In the genomic region with DNA sequence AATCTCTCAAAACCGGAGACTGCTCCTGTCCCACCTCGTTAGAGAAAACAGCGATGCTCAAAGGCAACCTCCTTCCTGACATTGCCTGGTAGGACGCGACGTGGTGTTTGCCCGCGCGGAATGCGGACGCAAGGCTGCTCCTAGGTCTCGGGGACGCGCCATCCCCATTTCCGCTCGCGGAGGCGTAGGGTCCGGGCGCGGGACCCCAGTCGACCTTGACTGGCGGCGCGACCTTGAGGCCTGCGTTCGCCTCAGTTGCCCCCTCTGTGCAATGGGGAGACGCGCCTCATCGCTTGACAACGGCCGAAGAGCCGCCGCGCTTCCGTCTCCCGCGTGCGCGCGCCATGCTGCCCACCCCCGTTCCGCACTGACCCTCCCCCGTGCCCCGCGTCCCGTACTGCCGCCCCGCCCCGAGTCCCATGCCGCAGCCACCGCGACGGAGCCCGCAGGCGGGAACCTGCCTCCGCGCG, we compare ENCODE assay signal across 1 cellular context.
A peak's percentile ranks its signal among the peaks of the same experiment; 100 is the strongest.
TF ChIP-seq lines count a peak whose summit lies in the region.

No MANE protein-coding gene starts in this region.

TF ChIP-seq in HepG2, 621 proteins besides CTCF, POLR2A, EP300 and RAD21 (continued from another document):
- TF ChIP-seq, protein P1, sequence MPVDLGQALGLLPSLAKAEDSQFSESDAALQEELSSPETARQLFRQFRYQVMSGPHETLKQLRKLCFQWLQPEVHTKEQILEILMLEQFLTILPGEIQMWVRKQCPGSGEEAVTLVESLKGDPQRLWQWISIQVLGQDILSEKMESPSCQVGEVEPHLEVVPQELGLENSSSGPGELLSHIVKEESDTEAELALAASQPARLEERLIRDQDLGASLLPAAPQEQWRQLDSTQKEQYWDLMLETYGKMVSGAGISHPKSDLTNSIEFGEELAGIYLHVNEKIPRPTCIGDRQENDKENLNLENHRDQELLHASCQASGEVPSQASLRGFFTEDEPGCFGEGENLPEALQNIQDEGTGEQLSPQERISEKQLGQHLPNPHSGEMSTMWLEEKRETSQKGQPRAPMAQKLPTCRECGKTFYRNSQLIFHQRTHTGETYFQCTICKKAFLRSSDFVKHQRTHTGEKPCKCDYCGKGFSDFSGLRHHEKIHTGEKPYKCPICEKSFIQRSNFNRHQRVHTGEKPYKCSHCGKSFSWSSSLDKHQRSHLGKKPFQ (CRISPR knock-in tag; IDR thresholded peaks at IDR 0.05; ENCODE audit: insufficient replicate concordance), result no peak
- TF ChIP-seq KLF11 (CRISPR knock-in tag; IDR thresholded peaks at IDR 0.05) (no peak), ZNF646 (CRISPR knock-in tag; IDR thresholded peaks at IDR 0.05) (no peak), FOSL2 (CRISPR knock-in tag; IDR thresholded peaks at IDR 0.05) (no peak), ISL2 (CRISPR knock-in tag; IDR thresholded peaks at IDR 0.05) (no peak), PHF8 (CRISPR knock-in tag; IDR thresholded peaks at IDR 0.05) (peak; percentile 74), SCMH1 (CRISPR knock-in tag; IDR thresholded peaks at IDR 0.05; ENCODE audit: borderline replicate concordance) (no peak), THAP8 (CRISPR knock-in tag; IDR thresholded peaks at IDR 0.05; ENCODE audit: borderline replicate concordance) (0 out of 2 replicates have a peak, but pooled peaks have one; percentile 55), HNRNPUL1 (IDR thresholded peaks at IDR 0.05; ENCODE audit: low read depth, low read length) (no peak), DMTF1 (CRISPR knock-in tag; IDR thresholded peaks at IDR 0.05) (no peak), DBP (CRISPR knock-in tag; IDR thresholded peaks at IDR 0.05; ENCODE audit: not compliant biosample characterization) (no peak), GATAD2A (CRISPR knock-in tag; IDR thresholded peaks at IDR 0.05) (0 out of 2 replicates have a peak, but pooled peaks have one; percentile 12), SOX13 (IDR thresholded peaks at IDR 0.05) (no peak), SOX13 (CRISPR knock-in tag; conservative IDR thresholded peaks at IDR 0.05 in 1 of 2, IDR thresholded peaks at IDR 0.05 in 1 of 2) (no peak; a peak in 1 of 4 replicates), ZNF512 (CRISPR knock-in tag; IDR thresholded peaks at IDR 0.05) (no peak), SNAI1 (CRISPR knock-in tag; IDR thresholded peaks at IDR 0.05; ENCODE audit: borderline replicate concordance) (no peak), IKZF1 (IDR thresholded peaks at IDR 0.05) (no peak), MXI1 (IDR thresholded peaks at IDR 0.05; ENCODE audit: borderline replicate concordance, low read depth, low read length) (peak; percentile 21; the same call in 1 of the 3 replicates)
- TF ChIP-seq, protein P2, sequence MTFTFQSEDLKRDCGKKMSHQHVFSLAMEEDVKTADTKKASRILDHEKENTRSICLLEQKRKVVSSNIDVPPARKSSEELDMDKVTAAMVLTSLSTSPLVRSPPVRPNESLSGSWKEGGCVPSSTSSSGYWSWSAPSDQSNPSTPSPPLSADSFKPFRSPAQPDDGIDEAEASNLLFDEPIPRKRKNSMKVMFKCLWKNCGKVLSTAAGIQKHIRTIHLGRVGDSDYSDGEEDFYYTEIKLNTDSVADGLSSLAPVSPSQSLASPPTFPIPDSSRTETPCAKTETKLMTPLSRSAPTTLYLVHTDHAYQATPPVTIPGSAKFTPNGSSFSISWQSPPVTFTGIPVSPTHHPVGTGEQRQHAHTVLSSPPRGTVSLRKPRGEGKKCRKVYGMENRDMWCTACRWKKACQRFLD (CRISPR knock-in tag; IDR thresholded peaks at IDR 0.05; ENCODE audit: borderline replicate concordance), result no peak
- TF ChIP-seq, protein P3, sequence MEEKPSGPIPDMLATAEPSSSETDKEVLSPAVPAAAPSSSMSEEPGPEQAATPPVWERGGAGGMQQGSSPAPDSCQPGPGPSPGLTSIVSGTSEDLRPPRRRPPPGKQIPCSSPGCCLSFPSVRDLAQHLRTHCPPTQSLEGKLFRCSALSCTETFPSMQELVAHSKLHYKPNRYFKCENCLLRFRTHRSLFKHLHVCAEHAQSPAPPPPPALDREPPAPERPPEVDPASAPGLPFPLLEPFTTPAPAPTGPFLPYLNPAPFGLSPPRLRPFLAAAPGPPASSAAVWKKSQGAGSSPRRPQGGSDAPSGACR (CRISPR knock-in tag; IDR thresholded peaks at IDR 0.05), result no peak
